In the genomic region with DNA sequence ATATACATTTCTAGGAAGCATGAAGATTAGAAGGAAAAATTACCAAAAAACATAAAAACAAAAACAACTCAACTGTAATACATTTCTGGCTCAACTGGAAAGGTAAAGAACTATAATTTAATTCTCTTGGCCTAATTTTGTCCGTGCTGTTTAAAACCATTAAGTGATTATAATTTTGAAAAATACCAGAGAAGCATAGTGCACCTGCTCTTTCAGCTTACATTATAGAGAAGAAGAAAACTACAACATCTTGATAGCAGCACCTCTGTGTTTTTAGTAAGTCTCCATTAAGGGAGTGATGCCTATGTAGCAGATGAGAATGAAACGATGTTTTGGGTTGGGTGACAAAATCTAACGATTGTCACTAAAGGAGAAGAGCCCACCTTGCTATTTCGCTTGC, we compare ENCODE assay signal across 16 cellular contexts. TPM values are rescaled to one million over a fixed set of nuclear protein-coding genes. Genes with fewer than 3 reads are reported as not detected.
DNase-seq lines count a peak whose midpoint lies in the region; ATAC-seq and TF ChIP-seq lines count a peak whose summit lies in the region.
"Had no signal": no experiment of that assay in that cellular context is flagged by ENCODE, and none has a peak within 500 bp of the region (broad histone marks: within the 10 kb centered on the region; RNA-seq: fewer than 3 reads in every experiment).

No MANE protein-coding gene starts in this region.

- no peaks in the 10 kb centered on the region for H3K27me3 ChIP-seq in SK-N-SH (ENCODE audit: insufficient read depth)
- H3K27me3 ChIP-seq in esophagus muscularis mucosa = no peaks in the 10 kb centered on the region
- H3K27me3 ChIP-seq: BLaER1 treated with 17β-estradiol and CSF1 and Interleukin-3, amounts not matched to agents 10 nM and 100 nM had no signal

- H3K4me1 ChIP-seq in SK-N-SH (ENCODE audit: control insufficient read depth in 1 of 2, insufficient read depth in 2 of 2, low read depth in 1 of 2, low read length in 1 of 2) (peaks cover 0 to 3% of the 10 kb centered on the region in 2 experiments; a peak in 2 of 4 replicates), esophagus muscularis mucosa (no peaks in the 10 kb centered on the region)
- H3K4me1 ChIP-seq: A549, Caco-2 had no signal

- intact Hi-C loops in esophagus muscularis mucosa (cut with DNase I) = no loop called here

- H3K27ac ChIP-seq in SK-N-SH (ENCODE audit: low read depth in 2 of 2, low read length in 1 of 2) (peak overlapping the region in 1 of 2 experiments; percentile 58; a peak in 2 of 4 replicates), esophagus muscularis mucosa (replicated peaks in 1 of 4) (no peak overlapping the region)
- H3K27ac ChIP-seq: 22Rv1; A549; BLaER1 treated with 17β-estradiol and CSF1 and Interleukin-3, amounts not matched to agents 10 nM and 100 nM; C4-2B had no signal

- ATAC-seq in SK-N-SH treated with all-trans-retinoic acid at 6 μM for 48 hours = no peak
- no peak for ATAC-seq in GM21423 (IDR thresholded peaks at IDR 0.05; ENCODE audit: unreplicated experiment)
- ATAC-seq: A549; CD8-positive, alpha-beta T cell had no signal

- no peak for TF ChIP-seq EP300 in SK-N-SH (IDR thresholded peaks at IDR 0.05; ENCODE audit: borderline replicate concordance in 1 of 2, low read depth in 1 of 2, low read length in 1 of 2)
- TF ChIP-seq EP300 in esophagus muscularis mucosa (IDR thresholded peaks at IDR 0.05) = no peak

- no peak overlapping the region for H2AFZ ChIP-seq in SK-N-SH (ENCODE audit: low read depth)

- H3K4me2 ChIP-seq in SK-N-SH = no peak overlapping the region
- H3K4me2 ChIP-seq: A549; BLaER1 treated with 17β-estradiol and CSF1 and Interleukin-3, amounts not matched to agents 10 nM and 100 nM had no signal

- DNase-seq in SK-N-SH = no peak
- peak; percentile 83 for DNase-seq in SK-N-DZ (ENCODE audit: low spot score)
- peak; percentile 12 for DNase-seq in esophagus muscularis mucosa (ENCODE audit: extremely low spot score)
- DNase-seq: AML-193; Caco-2; Calu3; CD4-positive, alpha-beta T cell; CD8-positive, alpha-beta T cell; DMS79 treated with DMSO at 0.1 percent for 48 hours; GF-D8 had no signal

- WGBS in SK-N-SH (ENCODE audit: low lambda C conversion rate) = 31% methylated on average over 4 of the region's 4 CpGs
- 95% methylated on average over 4 of the region's 4 CpGs for WGBS in esophagus muscularis mucosa

- H3K4me3 ChIP-seq in SK-N-SH (ENCODE audit: low read depth in 2 of 2, low read length in 1 of 2) (no peak overlapping the region), esophagus muscularis mucosa (no peak overlapping the region)
- H3K4me3 ChIP-seq: A549; BLaER1 treated with 17β-estradiol and CSF1 and Interleukin-3, amounts not matched to agents 10 nM and 100 nM had no signal

- POLR2A ChIA-PET in SK-N-SH (lab: Yijun Ruan, JAX) = no interaction called here

- CTCF ChIA-PET in SK-N-SH (lab: Yijun Ruan, JAX) = no interaction called here

- H3K9me2 ChIP-seq in SK-N-SH = no peaks in the 10 kb centered on the region

- no peak for TF ChIP-seq POLR2A in esophagus muscularis mucosa (IDR thresholded peaks at IDR 0.05; ENCODE audit: low read depth)

- H3K9me3 ChIP-seq in SK-N-SH (no peaks in the 10 kb centered on the region), esophagus muscularis mucosa (no peaks in the 10 kb centered on the region)
- H3K9me3 ChIP-seq: A549; BLaER1 treated with 17β-estradiol and CSF1 and Interleukin-3, amounts not matched to agents 10 nM and 100 nM; Caco-2 had no signal

- no peaks in the 10 kb centered on the region for H3K36me3 ChIP-seq in SK-N-SH (replicated peaks in 1 of 2; ENCODE audit: control insufficient read depth in 1 of 2, insufficient read depth in 2 of 2, low read length in 1 of 2)
- no peaks in the 10 kb centered on the region for H3K36me3 ChIP-seq in esophagus muscularis mucosa
- H3K36me3 ChIP-seq: BLaER1 treated with 17β-estradiol and CSF1 and Interleukin-3, amounts not matched to agents 10 nM and 100 nM had no signal

- no peak for TF ChIP-seq RAD21 in SK-N-SH (IDR thresholded peaks at IDR 0.05; ENCODE audit: low read length)

- no peak overlapping the region for H3K9ac ChIP-seq in SK-N-SH
- H3K9ac ChIP-seq: BLaER1 treated with 17β-estradiol and CSF1 and Interleukin-3, amounts not matched to agents 10 nM and 100 nM had no signal

- no peaks in the 10 kb centered on the region for H3F3A ChIP-seq in SK-N-SH (replicated peaks; ENCODE audit: insufficient read depth)

- TF ChIP-seq CTCF in SK-N-SH (IDR thresholded peaks at IDR 0.05) = no peak
- TF ChIP-seq CTCF in esophagus muscularis mucosa (IDR thresholded peaks at IDR 0.05) = no peak

- no peaks in the 10 kb centered on the region for H4K20me1 ChIP-seq in SK-N-SH (ENCODE audit: insufficient read depth)
- H4K20me1 ChIP-seq: BLaER1 treated with 17β-estradiol and CSF1 and Interleukin-3, amounts not matched to agents 10 nM and 100 nM had no signal

- H3K79me2 ChIP-seq in SK-N-SH (ENCODE audit: insufficient read depth) = no peaks in the 10 kb centered on the region

TF ChIP-seq in SK-N-SH treated with all-trans-retinoic acid at 6 μM for 48 hours, 23 proteins besides CTCF, POLR2A, EP300 and RAD21:
- TF ChIP-seq RARB (CRISPR knock-in tag; IDR thresholded peaks at IDR 0.05) = no peak
- no peak for TF ChIP-seq GLIS3 (CRISPR knock-in tag; IDR thresholded peaks at IDR 0.05)
- TF ChIP-seq, protein P1, sequence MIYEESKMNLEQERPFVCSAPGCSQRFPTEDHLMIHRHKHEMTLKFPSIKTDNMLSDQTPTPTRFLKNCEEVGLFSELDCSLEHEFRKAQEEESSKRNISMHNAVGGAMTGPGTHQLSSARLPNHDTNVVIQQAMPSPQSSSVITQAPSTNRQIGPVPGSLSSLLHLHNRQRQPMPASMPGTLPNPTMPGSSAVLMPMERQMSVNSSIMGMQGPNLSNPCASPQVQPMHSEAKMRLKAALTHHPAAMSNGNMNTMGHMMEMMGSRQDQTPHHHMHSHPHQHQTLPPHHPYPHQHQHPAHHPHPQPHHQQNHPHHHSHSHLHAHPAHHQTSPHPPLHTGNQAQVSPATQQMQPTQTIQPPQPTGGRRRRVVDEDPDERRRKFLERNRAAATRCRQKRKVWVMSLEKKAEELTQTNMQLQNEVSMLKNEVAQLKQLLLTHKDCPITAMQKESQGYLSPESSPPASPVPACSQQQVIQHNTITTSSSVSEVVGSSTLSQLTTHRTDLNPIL (CRISPR knock-in tag; IDR thresholded peaks at IDR 0.05; ENCODE audit: low read depth) = no peak
- no peak for TF ChIP-seq ZNF70 (CRISPR knock-in tag; IDR thresholded peaks at IDR 0.05)
- TF ChIP-seq SNAI2 (CRISPR knock-in tag; IDR thresholded peaks at IDR 0.05) = peak; percentile 55; the same call in 1 of the 2 replicates
- no peak for TF ChIP-seq OSR1 (CRISPR knock-in tag; IDR thresholded peaks at IDR 0.05)

TF ChIP-seq in SK-N-SH, 30 proteins besides CTCF, POLR2A, EP300 and RAD21:
- no peak for TF ChIP-seq SIN3A (IDR thresholded peaks at IDR 0.05; ENCODE audit: borderline replicate concordance, low read depth, low read length)
- TF ChIP-seq, protein P2, sequence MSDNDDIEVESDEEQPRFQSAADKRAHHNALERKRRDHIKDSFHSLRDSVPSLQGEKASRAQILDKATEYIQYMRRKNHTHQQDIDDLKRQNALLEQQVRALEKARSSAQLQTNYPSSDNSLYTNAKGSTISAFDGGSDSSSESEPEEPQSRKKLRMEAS (IDR thresholded peaks at IDR 0.05; ENCODE audit: low read depth) = no peak
- no peak for TF ChIP-seq EZH2phosphoT487 (IDR thresholded peaks at IDR 0.05; ENCODE audit: borderline replicate concordance, low read depth)
- TF ChIP-seq SMC3 (IDR thresholded peaks at IDR 0.05; ENCODE audit: low read depth, low read length) = no peak

RNA-seq across cellular contexts. Expression of a gene that starts 19.3 kb away (rescaled TPM):
- polyA plus RNA-seq in SK-N-SH (2012; rRNA removed) = 6.0 and 8.7 TPM in 2 replicates
- 12.3 and 13.2 TPM in 2 replicates for polyA plus RNA-seq in SK-N-SH (2012; cell fraction: cytosol; rRNA removed)
- polyA plus RNA-seq in SK-N-SH (2012; cell fraction: nucleus; rRNA removed) = 3.1 and 7.9 TPM in 2 replicates
- 20.7 and 21.9 TPM in 2 replicates for polyA plus RNA-seq in SK-N-DZ (2014; cell fraction: cytosol; rRNA removed)
- polyA plus RNA-seq in SK-N-DZ (2014; cell fraction: nucleus; rRNA removed) = 17.8 and 19.2 TPM in 2 replicates
- 10 to 100 TPM; 45.4 to 51.7 (median 48.3) TPM for total RNA-seq in esophagus muscularis mucosa
